In genomic region chr3:99805160-99805559, GRCh38 we compare ENCODE assay signal across 22 cellular contexts.
"Had no signal": no experiment of that assay in that cellular context is flagged by ENCODE, and none has a peak within 500 bp of the region (broad histone marks: within the 10 kb centered on the region; RNA-seq: fewer than 3 reads in every experiment).

No MANE protein-coding gene starts in this region.

- H3K27ac ChIP-seq: coronary artery, dorsolateral prefrontal cortex, esophagus muscularis mucosa, gastrocnemius medialis, heart right ventricle, left lung, lower lobe of right lung had no signal

- ATAC-seq: gastrocnemius medialis; heart right ventricle; left cardiac atrium; left lung; left ventricle myocardium superior; lower lobe of right lung; naive thymus-derived CD4-positive, alpha-beta T cell had no signal

- H3K4me3 ChIP-seq: coronary artery, dorsolateral prefrontal cortex, esophagus muscularis mucosa, gastrocnemius medialis, heart right ventricle, left lung, lower lobe of right lung had no signal

- H3K27me3 ChIP-seq: dorsolateral prefrontal cortex, esophagus muscularis mucosa, gastrocnemius medialis, heart right ventricle, left lung had no signal

- H3K4me1 ChIP-seq: left lung, lower lobe of right lung had no signal

- H3K4me3 Mint-ChIP-seq: naive thymus-derived CD4-positive, alpha-beta T cell had no signal

- H3K27me3 Mint-ChIP-seq: naive thymus-derived CD4-positive, alpha-beta T cell had no signal

- FAIRE-seq: endothelial cell of umbilical vein, islet of Langerhans, keratinocyte had no signal

- DNase-seq: dermis blood vessel endothelial cell; dorsolateral prefrontal cortex; effector CD4-positive, alpha-beta T cell; effector memory CD4-positive, alpha-beta T cell; foreskin melanocyte; gastrocnemius medialis; glutamatergic neuron; head of caudate nucleus; heart right ventricle; hippocampal formation; left cardiac atrium; left lung; left ventricle myocardium superior; lower lobe of right lung; mesenchymal stem cell; midbrain; naive thymus-derived CD4-positive, alpha-beta T cell had no signal

- H3K36me3 ChIP-seq: esophagus muscularis mucosa, heart right ventricle, left lung, lower lobe of right lung had no signal

- H3K9me3 ChIP-seq: gastrocnemius medialis had no signal
